In the genomic region with DNA sequence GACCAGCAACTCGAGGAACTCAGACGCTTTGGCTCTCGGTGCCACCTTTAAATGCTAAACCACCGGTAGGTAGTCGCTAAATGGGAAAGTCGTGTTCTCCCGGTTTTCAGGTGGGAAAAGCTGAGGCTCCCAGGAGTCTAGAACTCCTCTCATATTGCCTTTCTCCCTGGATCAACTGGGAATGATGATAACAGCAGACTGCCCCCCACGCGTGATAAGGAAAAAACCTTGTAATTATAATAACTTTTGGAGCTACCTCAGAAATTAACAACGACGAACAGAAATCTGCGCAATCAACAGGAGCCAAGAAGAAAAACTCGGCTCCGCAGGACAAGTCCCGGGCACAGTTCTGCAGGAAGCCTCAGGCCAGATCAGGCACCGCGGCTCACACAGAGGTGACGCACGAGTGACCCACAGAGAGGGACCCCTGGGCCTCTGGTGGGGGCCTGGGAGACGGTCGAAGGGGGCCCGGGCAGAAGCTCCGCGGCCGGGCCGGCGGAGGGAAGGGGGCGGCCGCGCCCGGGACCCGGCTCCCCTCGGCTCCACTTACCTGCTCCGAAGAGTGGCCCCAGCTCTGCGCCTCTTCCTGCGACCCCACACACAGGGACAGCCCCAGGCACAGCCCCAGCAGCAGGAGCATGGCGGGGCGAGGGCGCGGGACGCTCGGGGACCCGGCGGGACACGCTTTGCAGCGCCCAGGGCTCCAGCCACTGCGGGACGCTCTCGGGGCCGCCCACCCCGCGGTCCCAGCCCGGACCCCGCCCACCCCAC, we compare ENCODE assay signal across 8 cellular contexts. TPM values are rescaled to one million over a fixed set of nuclear protein-coding genes. Genes with fewer than 3 reads are reported as not detected.
DNase-seq lines count a peak whose midpoint lies in the region; ATAC-seq and TF ChIP-seq lines count a peak whose summit lies in the region.

A gene (minus strand): TSS at position 714 of the 771 bp plus-strand sequence. CDS start 74 bp downstream, at position 640.

- DNase-seq in CD4-positive, alpha-beta memory T cell: no peak
- DNase-seq in activated B cell treated with CpG ODN at 0.5 μM for 24 hours (no peak), heart left ventricle (peak in 3 of 5 donors; percentile 22 to 72 (median 36)), NCI-H187 (lab: John Stamatoyannopoulos, UW) (no peak), Kasumi-1 (lab: John Stamatoyannopoulos, UW) (no peak)

- no peaks in the 10 kb centered on the region for H3K79me2 ChIP-seq in parathyroid adenoma

- WGBS in heart left ventricle, 4 donors: 1% methylated on average over 42 to 54 of the region's 54 CpGs

- ATAC-seq in activated B cell treated with CpG ODN at 0.5 μM for 24 hours (ENCODE audit: low read depth) (no peak), heart left ventricle (peak in 3 of 4 donors; percentile 28 to 59 (median 35)), GM19023 (IDR thresholded peaks at IDR 0.05; ENCODE audit: unreplicated experiment) (no peak), GM21619 (IDR thresholded peaks at IDR 0.05; ENCODE audit: unreplicated experiment) (no peak)

- peaks cover 7 to 24% (median 14%) of the 10 kb centered on the region in 4 donors for H3K4me1 Mint-ChIP-seq in CD4-positive, alpha-beta memory T cell
- peaks cover 14% of the 10 kb centered on the region for H3K4me1 Mint-ChIP-seq in activated B cell treated with CpG ODN at 0.5 μM for 24 hours

- CTCF ChIA-PET in CD4-positive, alpha-beta memory T cell (lab: Charles Lee; ENCODE audit: partially characterized antibody): interaction anchor here (1.0 to 1.8 kb wide), 2 partner anchors 9 to 21 kb away, joined by 3 to 4 read pairs; no protein-coding TSS in a partner anchor
- CTCF ChIA-PET in activated B cell treated with CpG ODN at 0.5 μM for 24 hours (lab: Charles Lee): interaction anchor here (1.1 kb wide), 1 partner anchor 21 kb away, joined by 5 read pairs; no protein-coding TSS in a partner anchor

- H3K27ac ChIP-seq in CD4-positive, alpha-beta memory T cell (ENCODE audit: low read depth, low read length): no peak within 1 kb of the TSS
- H3K27ac ChIP-seq in heart left ventricle: peak within 1 kb of the TSS in 8 of 12 donors; percentile 22 to 82 (median 62)
- H3K27ac ChIP-seq in parathyroid adenoma: no peak within 1 kb of the TSS

- intact Hi-C loops in CD4-positive, alpha-beta memory T cell (cut with micrococcal nuclease): no loop called here
- intact Hi-C loops in activated B cell treated with CpG ODN at 0.5 μM for 24 hours (cut with micrococcal nuclease) (loop anchor here (5.0 kb wide), 1 partner anchor 139 kb away; no protein-coding TSS in a partner anchor), heart left ventricle (cut with DNase I) (loop anchor here in 1 of 10 donors (5.0 kb wide), 1 partner anchor 104 kb away; no protein-coding TSS in a partner anchor)

- peak within 1 kb of the TSS; percentile 87 for H3K4me2 ChIP-seq in parathyroid adenoma (ENCODE audit: low read length)

- H3K27me3 Mint-ChIP-seq in CD4-positive, alpha-beta memory T cell: peaks cover 40 to 49% of the 10 kb centered on the region in 2 donors
- peaks cover 48% of the 10 kb centered on the region for H3K27me3 Mint-ChIP-seq in activated B cell treated with CpG ODN at 0.5 μM for 24 hours

- no peaks in the 10 kb centered on the region for H3K36me3 Mint-ChIP-seq in CD4-positive, alpha-beta memory T cell
- no peaks in the 10 kb centered on the region for H3K36me3 Mint-ChIP-seq in activated B cell treated with CpG ODN at 0.5 μM for 24 hours (ENCODE audit: low read depth)

- peaks cover 0 to 2% (median 0%) of the 10 kb centered on the region in 8 donors for H3K9me3 Mint-ChIP-seq in CD4-positive, alpha-beta memory T cell
- H3K9me3 Mint-ChIP-seq in activated B cell treated with CpG ODN at 0.5 μM for 24 hours: no peaks in the 10 kb centered on the region

- TF ChIP-seq CTCF in activated B cell treated with CpG ODN at 0.5 μM for 24 hours (IDR thresholded peaks at IDR 0.05): no peak
- no peak for TF ChIP-seq CTCF in heart left ventricle (IDR thresholded peaks at IDR 0.05)
- no peak for TF ChIP-seq CTCF in parathyroid adenoma (IDR thresholded peaks at IDR 0.05)

- no peaks in the 10 kb centered on the region for H3K36me3 ChIP-seq in CD4-positive, alpha-beta memory T cell (ENCODE audit: insufficient read depth, low read length)
- no peaks in the 10 kb centered on the region for H3K36me3 ChIP-seq in heart left ventricle
- no peaks in the 10 kb centered on the region for H3K36me3 ChIP-seq in parathyroid adenoma (ENCODE audit: control insufficient read depth, insufficient read depth, low read length)

- no peak within 1 kb of the TSS for H3K9ac ChIP-seq in parathyroid adenoma

- H3K27me3 ChIP-seq in CD4-positive, alpha-beta memory T cell (ENCODE audit: insufficient read depth, low read length): peaks cover 12% of the 10 kb centered on the region
- H3K27me3 ChIP-seq in heart left ventricle (peaks cover 0 to 62% (median 5%) of the 10 kb centered on the region in 9 donors), parathyroid adenoma (ENCODE audit: control insufficient read depth, insufficient read depth, low read length) (no peaks in the 10 kb centered on the region)

- POLR2A ChIA-PET in CD4-positive, alpha-beta memory T cell (lab: Charles Lee; ENCODE audit: partially characterized antibody): interaction anchor here (0.6 kb wide), 1 partner anchor 398 kb away, joined by 3 read pairs; no protein-coding TSS in a partner anchor
- POLR2A ChIA-PET in activated B cell treated with CpG ODN at 0.5 μM for 24 hours (lab: Charles Lee): no interaction called here

- H3K4me3 Mint-ChIP-seq in CD4-positive, alpha-beta memory T cell: peak within 1 kb of the TSS; percentile 75 to 95 (median 82)
- H3K4me3 Mint-ChIP-seq in activated B cell treated with CpG ODN at 0.5 μM for 24 hours: peak within 1 kb of the TSS; percentile 75

- H3K4me3 ChIP-seq in CD4-positive, alpha-beta memory T cell (ENCODE audit: low read length in 2 of 2): peak within 1 kb of the TSS in 1 of 2 donors; percentile 41
- peak within 1 kb of the TSS; percentile 56 to 91 (median 71) for H3K4me3 ChIP-seq in heart left ventricle
- H3K4me3 ChIP-seq in parathyroid adenoma (ENCODE audit: low read depth, low read length): peak within 1 kb of the TSS; percentile 68

- peak within 1 kb of the TSS; percentile 71 for H2AFZ ChIP-seq in parathyroid adenoma

- H3K27ac Mint-ChIP-seq in CD4-positive, alpha-beta memory T cell: peak within 1 kb of the TSS in 2 of 7 donors; percentile 7 to 43
- no peak within 1 kb of the TSS for H3K27ac Mint-ChIP-seq in activated B cell treated with CpG ODN at 0.5 μM for 24 hours

- no peaks in the 10 kb centered on the region for H3K9me3 ChIP-seq in CD4-positive, alpha-beta memory T cell (ENCODE audit: control insufficient read depth in 1 of 2, low read length in 2 of 2)
- H3K9me3 ChIP-seq in heart left ventricle (no peaks in the 10 kb centered on the region), parathyroid adenoma (ENCODE audit: control insufficient read depth, low read length) (no peaks in the 10 kb centered on the region)

- TF ChIP-seq POLR2A in heart left ventricle (IDR thresholded peaks at IDR 0.05): no peak

- H3K4me1 ChIP-seq in CD4-positive, alpha-beta memory T cell (ENCODE audit: insufficient read depth, low read length): peaks cover 8% of the 10 kb centered on the region
- H3K4me1 ChIP-seq in heart left ventricle: peaks cover 0 to 28% (median 9%) of the 10 kb centered on the region in 12 donors
- H3K4me1 ChIP-seq in parathyroid adenoma: no peaks in the 10 kb centered on the region

RNA-seq across cellular contexts. Expression of the gene that starts here (rescaled TPM):
- total RNA-seq in CD4-positive, alpha-beta memory T cell: not detected
- polyA plus RNA-seq in CD4-positive, alpha-beta memory T cell: not detected
- total RNA-seq in activated B cell treated with CpG ODN at 0.5 μM for 24 hours (not detected in 2 replicates), heart left ventricle (10 to 100 TPM in 5 of 9 donors, 1 to 10 TPM in 4; 2.9 to 20.4 (median 12.3) TPM)
- 1 to 10 TPM; 2.7 to 3.1 TPM for polyA plus RNA-seq in heart left ventricle

Comparison
In these comparisons a context has a peak if more than half of its experiments do, and no peak if none do; other contexts are left out.
1. DNase-seq: peak in heart left ventricle (3 of 5); none in CD4-positive, alpha-beta memory T cell (0 of 5), activated B cell treated with CpG ODN at 0.5 μM for 24 hours (single experiment), NCI-H187 (0 of 2) and Kasumi-1 (0 of 2).
2. H3K27ac ChIP-seq: peak in heart left ventricle (8 of 12); none in CD4-positive, alpha-beta memory T cell (single experiment) and parathyroid adenoma (single experiment).
3. ATAC-seq: peak in heart left ventricle (3 of 4); none in activated B cell treated with CpG ODN at 0.5 μM for 24 hours (single experiment), GM19023 (single experiment) and GM21619 (single experiment).